9 cellular contexts compared by ENCODE assay signal in the genomic region with DNA sequence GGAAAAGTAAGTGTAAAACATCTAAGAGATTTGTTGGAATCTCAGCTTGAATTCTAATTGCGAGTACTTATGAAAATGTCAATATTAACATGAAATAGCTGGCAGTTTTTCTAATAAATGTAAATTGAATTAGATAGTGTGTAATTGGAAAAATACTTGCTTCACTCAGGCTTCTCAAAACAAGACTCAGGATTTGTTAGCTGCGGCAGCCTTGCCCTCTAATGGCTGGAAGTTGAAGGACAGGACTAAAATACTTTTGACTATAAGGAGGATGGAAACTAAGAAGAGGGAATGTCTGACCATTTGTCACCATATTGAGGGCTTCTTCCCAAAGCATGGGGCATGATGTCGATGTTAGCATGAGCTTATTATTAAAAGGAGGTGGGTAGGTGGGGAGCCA.
A peak's percentile ranks its signal among the peaks of the same experiment; 100 is the strongest.
DNase-seq lines count a peak whose midpoint lies in the region; ATAC-seq and TF ChIP-seq lines count a peak whose summit lies in the region.
"Had no signal": no experiment of that assay in that cellular context is flagged by ENCODE, and none has a peak within 500 bp of the region (broad histone marks: within the 10 kb centered on the region; RNA-seq: fewer than 3 reads in every experiment).

No MANE protein-coding gene starts in this region.

- H3K4me3 ChIP-seq in fibroblast of pulmonary artery (replicated peaks; ENCODE audit: low read depth, low read length), result no peak overlapping the region
- H3K4me3 ChIP-seq in testis, result no peak overlapping the region

- 40 to 41% methylated on average over 3 of the region's 3 CpGs for WGBS in testis, 2 donors

- TF ChIP-seq POLR2A in testis (IDR thresholded peaks at IDR 0.05), result no peak

- peaks cover 4% of the 10 kb centered on the region for H3K4me1 ChIP-seq in testis

- H3K27me3 ChIP-seq in testis, result no peaks in the 10 kb centered on the region

- DNase-seq in NCI-H345 (lab: John Stamatoyannopoulos, UW) (peak; percentile 15), NCI-H345 treated with DMSO at 0.1 percent for 48 hours (lab: John Stamatoyannopoulos, UW; ENCODE audit: unreplicated experiment) (no peak), OCI-M1 (lab: John Stamatoyannopoulos, UW) (peak; percentile 50), fibroblast of pulmonary artery (ENCODE audit: low read depth) (peak; percentile 63), testis (peak; percentile 36), posterior vena cava (ENCODE audit: low spot score) (no peak)
- DNase-seq: stimulated activated CD4-positive, alpha-beta T cell treated with anti-CD3 and anti-CD28 coated beads, Interleukin-4, amount 100 ng/mL, for 1 hour had no signal

- H3K9me3 ChIP-seq in testis, result no peaks in the 10 kb centered on the region

- no peak overlapping the region for H3K27ac ChIP-seq in testis

- intact Hi-C loops in testis (cut with DNase I; ENCODE audit: low total_unique reads) (no loop called here), posterior vena cava (cut with DNase I) (no loop called here)

- ATAC-seq in HG02571 (IDR thresholded peaks at IDR 0.05; ENCODE audit: unreplicated experiment) (no peak), GM21447 (IDR thresholded peaks at IDR 0.05; ENCODE audit: unreplicated experiment) (no peak)

- no peaks in the 10 kb centered on the region for H3K36me3 ChIP-seq in testis (ENCODE audit: low read depth, missing control alignments)

- peak; percentile 64 for TF ChIP-seq CTCF in fibroblast of pulmonary artery (IDR thresholded peaks at IDR 0.05; ENCODE audit: low read length, missing control alignments)
- peak in 2 of 3 experiments; percentile 34 to 61 for TF ChIP-seq CTCF in testis (IDR thresholded peaks at IDR 0.05)

Comparison
In these comparisons a context has a peak if more than half of its experiments do, and no peak if none do; other contexts are left out.
1. DNase-seq: peak in NCI-H345 (single experiment), OCI-M1 (single experiment), fibroblast of pulmonary artery (single experiment) and testis (single experiment); none in NCI-H345 treated with DMSO at 0.1 percent for 48 hours (single experiment) and posterior vena cava (single experiment).